Comparison of ENCODE assay signal across 8 cellular contexts in genomic region chr5:14190194-14191164, GRCh38. TPM values are rescaled to one million over a fixed set of nuclear protein-coding genes. Genes with fewer than 3 reads are reported as not detected.
DNase-seq lines count a peak whose midpoint lies in the region; ATAC-seq and TF ChIP-seq lines count a peak whose summit lies in the region.

No MANE protein-coding gene starts in this region.

- H3K79me2 ChIP-seq in GM23248 (ENCODE audit: insufficient read depth): peaks cover 95% of the 10 kb centered on the region

- H3K4me1 ChIP-seq in GM23248 (ENCODE audit: insufficient read depth): peaks cover 95% of the 10 kb centered on the region
- H3K4me1 ChIP-seq in RWPE2 (ENCODE audit: insufficient read depth, poor library complexity, severe bottlenecking): peaks cover 75% of the 10 kb centered on the region

- peak overlapping the region; percentile 83 for H3K4me2 ChIP-seq in GM23248 (ENCODE audit: unreplicated experiment)

- 34% methylated on average over 13 of the region's 13 CpGs for WGBS in GM23248 (ENCODE audit: low coverage in 1 of 2, low lambda C conversion rate in 2 of 2, missing lambda C conversion rate in 2 of 2), 2 experiments

- no peaks in the 10 kb centered on the region for H3K9me2 ChIP-seq in GM23248 (ENCODE audit: insufficient read depth)

- in situ Hi-C loops in GM23248 (cut with MboI): no loop called here

- no peak for TF ChIP-seq CTCF in RWPE2 (IDR thresholded peaks at IDR 0.05; ENCODE audit: poor library complexity, severe bottlenecking)

- H4K20me1 ChIP-seq in GM23248 (ENCODE audit: insufficient read depth): no peaks in the 10 kb centered on the region; the same call in 1 of the 2 replicates

- peak overlapping the region; percentile 41 for H3K4me3 ChIP-seq in GM23248
- H3K4me3 ChIP-seq in RWPE2 (ENCODE audit: severe bottlenecking): no peak overlapping the region

- H3K9ac ChIP-seq in GM23248: peak overlapping the region; percentile 53

- H3K9me3 ChIP-seq in GM23248 (ENCODE audit: low read depth): no peaks in the 10 kb centered on the region
- H3K9me3 ChIP-seq in RWPE2 (ENCODE audit: severe bottlenecking): no peaks in the 10 kb centered on the region

- no peak overlapping the region for H2AFZ ChIP-seq in GM23248

- DNase-seq in GM23248 (peak; percentile 99), RWPE2 (ENCODE audit: low spot score) (peak; percentile 89), fibroblast of the conjunctiva (ENCODE audit: low read depth) (peak; percentile 86), renal cortical epithelial cell (ENCODE audit: low read depth) (peak; percentile 94), NCI-H748 (lab: John Stamatoyannopoulos, UW; ENCODE audit: unreplicated experiment) (no peak), activated gamma-delta T cell treated with Interleukin-2 at 50 U/mL for 16 hours (no peak)

- H3K36me3 ChIP-seq in GM23248 (ENCODE audit: low read depth): peaks cover 12% of the 10 kb centered on the region; the same call in 1 of the 2 replicates
- peaks cover 11% of the 10 kb centered on the region for H3K36me3 ChIP-seq in RWPE2 (ENCODE audit: low read depth)

- H3F3A ChIP-seq in GM23248 (ENCODE audit: insufficient read depth): peaks cover 94% of the 10 kb centered on the region

- ATAC-seq in RWPE2 (ENCODE audit: low read depth) (peak; percentile 87), HG03521 (IDR thresholded peaks at IDR 0.05; ENCODE audit: unreplicated experiment) (no peak), HG02840 (IDR thresholded peaks at IDR 0.05; ENCODE audit: low FRiP score, unreplicated experiment) (no peak)

- peak overlapping the region; percentile 95 for H3K27ac ChIP-seq in GM23248
- H3K27ac ChIP-seq in RWPE2 (ENCODE audit: poor library complexity, severe bottlenecking): peak overlapping the region; percentile 98

- H3K27me3 ChIP-seq in GM23248 (replicated peaks; ENCODE audit: insufficient read depth): no peaks in the 10 kb centered on the region
- no peaks in the 10 kb centered on the region for H3K27me3 ChIP-seq in RWPE2 (ENCODE audit: insufficient read depth, poor library complexity, severe bottlenecking)

RNA-seq across cellular contexts. Expression of gene TRIO, which starts 47.3 kb away (rescaled TPM):
- 171 and 198 TPM in 2 replicates for total RNA-seq in GM23248 (2014; rRNA removed; shearing (Covaris generic))
- polyA plus RNA-seq in GM23248 (2016; fragmentation: Nextera tagmentation; extraction: Ambion mirVana): 19.0 and 28.1 TPM in 2 replicates
- total RNA-seq in renal cortical epithelial cell: 205 and 408 TPM in 2 replicates

Comparison
In these comparisons a context has a peak if more than half of its experiments do, and no peak if none do; other contexts are left out.
1. DNase-seq: peak in GM23248 (single experiment), RWPE2 (single experiment), fibroblast of the conjunctiva (single experiment) and renal cortical epithelial cell (single experiment); none in NCI-H748 (single experiment) and activated gamma-delta T cell treated with Interleukin-2 at 50 U/mL for 16 hours (single experiment).